ENCODE assay signal across 12 cellular contexts in genomic region chr1:229339520-229339919, GRCh38. TPM values are rescaled to one million over a fixed set of nuclear protein-coding genes. Genes with fewer than 3 reads are reported as not detected.
DNase-seq lines count a peak whose midpoint lies in the region; ATAC-seq and TF ChIP-seq lines count a peak whose summit lies in the region.
"Had no signal": no experiment of that assay in that cellular context is flagged by ENCODE, and none has a peak within 500 bp of the region (broad histone marks: within the 10 kb centered on the region; RNA-seq: fewer than 3 reads in every experiment).

No MANE protein-coding gene starts in this region.

- peaks cover 15% of the 10 kb centered on the region for H3K4me1 ChIP-seq in CD4-positive, CD25-positive, alpha-beta regulatory T cell (ENCODE audit: control insufficient read depth, insufficient read depth, low read length, poor library complexity, severe bottlenecking)
- H3K4me1 ChIP-seq in HEK293 (ENCODE audit: control insufficient read depth, insufficient read depth, low read length), result peaks cover 33% of the 10 kb centered on the region
- H3K4me1 ChIP-seq: uterus had no signal

- H3K9me3 ChIP-seq in CD4-positive, CD25-positive, alpha-beta regulatory T cell (ENCODE audit: control insufficient read depth in 2 of 2, low read length in 2 of 2), result no peaks in the 10 kb centered on the region
- H3K9me3 ChIP-seq in HEK293 (ENCODE audit: control insufficient read depth, insufficient read depth, low read depth, low read length), result no peaks in the 10 kb centered on the region
- H3K9me3 ChIP-seq: uterus had no signal

- H3K27me3 ChIP-seq in CD4-positive, CD25-positive, alpha-beta regulatory T cell (ENCODE audit: control insufficient read depth, insufficient read depth, low read length), result no peaks in the 10 kb centered on the region
- H3K27me3 ChIP-seq: uterus had no signal

- H3K4me1 Mint-ChIP-seq in CD4-positive, CD25-positive, alpha-beta regulatory T cell, result peaks cover 23 to 38% (median 36%) of the 10 kb centered on the region in 4 donors
- peaks cover 55% of the 10 kb centered on the region for H3K4me1 Mint-ChIP-seq in activated CD4-positive, alpha-beta memory T cell treated with anti-CD3 and anti-CD28 coated beads, Interleukin-2, amount 10 ng/mL, durations not matched to agents 7 days and 5 days
- H3K4me1 Mint-ChIP-seq in immature natural killer cell, result peaks cover 40 to 67% of the 10 kb centered on the region in 2 donors

- CTCF ChIA-PET in HEK293 (lab: Yijun Ruan, JAX), result interaction anchor here (0.6 to 1.1 kb wide), 3 partner anchors 100 to 672 kb away, joined by 3 to 4 read pairs (median 3); no protein-coding TSS in a partner anchor
- CTCF ChIA-PET in activated CD4-positive, alpha-beta memory T cell treated with anti-CD3 and anti-CD28 coated beads, Interleukin-2, amount 10 ng/mL, durations not matched to agents 7 days and 5 days (lab: Charles Lee), result interaction anchor here (1.1 kb wide), 1 partner anchor 142 kb away, joined by 3 read pairs; no protein-coding TSS in a partner anchor

- H3K36me3 ChIP-seq in CD4-positive, CD25-positive, alpha-beta regulatory T cell (ENCODE audit: control insufficient read depth, insufficient read depth, low read length), result peaks cover 4% of the 10 kb centered on the region
- peaks cover 7 to 11% of the 10 kb centered on the region in 2 experiments; a peak in 2 of 3 replicates for H3K36me3 ChIP-seq in HEK293 (ENCODE audit: control insufficient read depth in 2 of 2, insufficient read depth in 1 of 2, low read length in 2 of 2)
- H3K36me3 ChIP-seq: uterus had no signal

- POLR2A ChIA-PET in HEK293 (lab: Yijun Ruan, JAX), result no interaction called here
- POLR2A ChIA-PET in activated CD4-positive, alpha-beta memory T cell treated with anti-CD3 and anti-CD28 coated beads, Interleukin-2, amount 10 ng/mL, durations not matched to agents 7 days and 5 days (lab: Charles Lee), result interaction anchor here (0.7 to 1.3 kb wide), 4 partner anchors 9 to 68 kb away, joined by 3 to 5 read pairs (median 4); partner anchors contain the start of gene RAB4A

- TF ChIP-seq CTCF in HEK293 (tag by site-specific recombination; IDR thresholded peaks at IDR 0.05), result no peak

- peaks cover 0 to 2% (median 0%) of the 10 kb centered on the region in 7 donors for H3K9me3 Mint-ChIP-seq in CD4-positive, CD25-positive, alpha-beta regulatory T cell
- H3K9me3 Mint-ChIP-seq in activated CD4-positive, alpha-beta memory T cell treated with anti-CD3 and anti-CD28 coated beads, Interleukin-2, amount 10 ng/mL, durations not matched to agents 7 days and 5 days, result peaks cover 3% of the 10 kb centered on the region
- peaks cover 0 to under 1% (median 0%) of the 10 kb centered on the region in 6 donors for H3K9me3 Mint-ChIP-seq in immature natural killer cell

- peaks cover 7% of the 10 kb centered on the region for H3K36me3 Mint-ChIP-seq in CD4-positive, CD25-positive, alpha-beta regulatory T cell
- H3K36me3 Mint-ChIP-seq in activated CD4-positive, alpha-beta memory T cell treated with anti-CD3 and anti-CD28 coated beads, Interleukin-2, amount 10 ng/mL, durations not matched to agents 7 days and 5 days (ENCODE audit: low read depth), result peaks cover 16% of the 10 kb centered on the region
- H3K36me3 Mint-ChIP-seq in immature natural killer cell, result peaks cover 0 to 4% (median 3%) of the 10 kb centered on the region in 3 donors

- H3K27ac Mint-ChIP-seq in CD4-positive, CD25-positive, alpha-beta regulatory T cell, result peak overlapping the region in 2 of 3 donors; percentile 6 to 32
- H3K27ac Mint-ChIP-seq in activated CD4-positive, alpha-beta memory T cell treated with anti-CD3 and anti-CD28 coated beads, Interleukin-2, amount 10 ng/mL, durations not matched to agents 7 days and 5 days, result peak overlapping the region; percentile 46
- H3K27ac Mint-ChIP-seq in immature natural killer cell, result no peak overlapping the region

- H3K4me3 Mint-ChIP-seq in CD4-positive, CD25-positive, alpha-beta regulatory T cell, result peak overlapping the region; percentile 5 to 86 (median 32)
- H3K4me3 Mint-ChIP-seq in activated CD4-positive, alpha-beta memory T cell treated with anti-CD3 and anti-CD28 coated beads, Interleukin-2, amount 10 ng/mL, durations not matched to agents 7 days and 5 days, result peak overlapping the region; percentile 83
- peak overlapping the region; percentile 8 to 91 (median 52) for H3K4me3 Mint-ChIP-seq in immature natural killer cell

- peaks cover 25% of the 10 kb centered on the region for H3K27me3 Mint-ChIP-seq in CD4-positive, CD25-positive, alpha-beta regulatory T cell
- H3K27me3 Mint-ChIP-seq in activated CD4-positive, alpha-beta memory T cell treated with anti-CD3 and anti-CD28 coated beads, Interleukin-2, amount 10 ng/mL, durations not matched to agents 7 days and 5 days, result peaks cover 4% of the 10 kb centered on the region
- peaks cover 5% of the 10 kb centered on the region in 3 donors for H3K27me3 Mint-ChIP-seq in immature natural killer cell (ENCODE audit: low read depth in 3 of 3)

- no peak for DNase-seq in CD4-positive, CD25-positive, alpha-beta regulatory T cell
- DNase-seq in activated CD4-positive, alpha-beta memory T cell treated with anti-CD3 and anti-CD28 coated beads, Interleukin-2, amount 10 ng/mL, durations not matched to agents 7 days and 5 days, result no peak
- no peak for DNase-seq in immature natural killer cell
- no peak for DNase-seq in foreskin melanocyte
- DNase-seq: H7, midbrain, Right ventricle myocardium superior, uterus had no signal

- ATAC-seq in CD4-positive, CD25-positive, alpha-beta regulatory T cell (ENCODE audit: low read depth in 2 of 2), result no peak
- no peak for ATAC-seq in GM18517 (IDR thresholded peaks at IDR 0.05; ENCODE audit: unreplicated experiment)
- ATAC-seq in GM18870 (IDR thresholded peaks at IDR 0.05; ENCODE audit: unreplicated experiment), result no peak
- no peak for ATAC-seq in HG03039 (IDR thresholded peaks at IDR 0.05; ENCODE audit: unreplicated experiment)

- no peak overlapping the region for H3K27ac ChIP-seq in CD4-positive, CD25-positive, alpha-beta regulatory T cell (ENCODE audit: insufficient read depth, low read length, poor library complexity, severe bottlenecking)
- no peak overlapping the region for H3K27ac ChIP-seq in HEK293 (ENCODE audit: extremely low read depth, low read depth, low read length)
- H3K27ac ChIP-seq: uterus had no signal

- no peak overlapping the region for H3K4me3 ChIP-seq in CD4-positive, CD25-positive, alpha-beta regulatory T cell (ENCODE audit: low read depth, low read length)
- no peak overlapping the region for H3K4me3 ChIP-seq in HEK293 (ENCODE audit: low read depth, low read length)
- H3K4me3 ChIP-seq: uterus had no signal

TF ChIP-seq in HEK293, 187 proteins besides CTCF, POLR2A, EP300 and RAD21:
- no peak for TF ChIP-seq ZNF16 (tag by site-specific recombination; IDR thresholded peaks at IDR 0.05; ENCODE audit: low read depth)
- peak; percentile 87 for TF ChIP-seq ZBTB20 (tag by site-specific recombination; IDR thresholded peaks at IDR 0.05)
- TF ChIP-seq SP7 (tag by site-specific recombination; IDR thresholded peaks at IDR 0.05), result peak; percentile 70
- TF ChIP-seq GLIS1 (tag by site-specific recombination; IDR thresholded peaks at IDR 0.05), result 0 out of 2 replicates have a peak, but pooled peaks have one; percentile 18
- no peak for TF ChIP-seq ZNF449 (tag by site-specific recombination; IDR thresholded peaks at IDR 0.05)
- no peak for TF ChIP-seq ZNF211 (tag by site-specific recombination; IDR thresholded peaks at IDR 0.05; ENCODE audit: low read depth)
- TF ChIP-seq ZXDB (tag by site-specific recombination; IDR thresholded peaks at IDR 0.05), result 0 out of 2 replicates have a peak, but pooled peaks have one; percentile 12
- peak; percentile 31; the same call in 1 of the 2 replicates for TF ChIP-seq OSR2 (tag by site-specific recombination; IDR thresholded peaks at IDR 0.05)
- TF ChIP-seq ZNF10 (tag by site-specific recombination; IDR thresholded peaks at IDR 0.05), result peak; percentile 45; the same call in 1 of the 2 replicates

RNA-seq across cellular contexts. Expression of gene CCSAP, which starts 3.3 kb away (rescaled TPM):
- 8.9 TPM for total RNA-seq in CD4-positive, CD25-positive, alpha-beta regulatory T cell
- 1 to 10 TPM; 1.5 to 3.3 (median 2.3) TPM for polyA plus RNA-seq in CD4-positive, CD25-positive, alpha-beta regulatory T cell
- total RNA-seq in activated CD4-positive, alpha-beta memory T cell treated with anti-CD3 and anti-CD28 coated beads, Interleukin-2, amount 10 ng/mL, durations not matched to agents 7 days and 5 days, result 10 to 100 TPM; 13.1 to 13.4 TPM
- polyA plus RNA-seq in immature natural killer cell, result 1 to 10 TPM; 1.6 to 2.7 (median 1.8) TPM

Comparison
In these comparisons a context has a peak if more than half of its experiments do, and no peak if none do; other contexts are left out.
1. H3K27ac Mint-ChIP-seq: peak in CD4-positive, CD25-positive, alpha-beta regulatory T cell (2 of 3) and activated CD4-positive, alpha-beta memory T cell treated with anti-CD3 and anti-CD28 coated beads, Interleukin-2, amount 10 ng/mL, durations not matched to agents 7 days and 5 days (single experiment); none in immature natural killer cell (0 of 6).
2. H3K4me3 Mint-ChIP-seq: peak in every context shown above with its lines; median percentile 83 in activated CD4-positive, alpha-beta memory T cell treated with anti-CD3 and anti-CD28 coated beads, Interleukin-2, amount 10 ng/mL, durations not matched to agents 7 days and 5 days; 52 in immature natural killer cell; 32 in CD4-positive, CD25-positive, alpha-beta regulatory T cell.